ENCODE assay signal across 1 cellular context in the genomic region with DNA sequence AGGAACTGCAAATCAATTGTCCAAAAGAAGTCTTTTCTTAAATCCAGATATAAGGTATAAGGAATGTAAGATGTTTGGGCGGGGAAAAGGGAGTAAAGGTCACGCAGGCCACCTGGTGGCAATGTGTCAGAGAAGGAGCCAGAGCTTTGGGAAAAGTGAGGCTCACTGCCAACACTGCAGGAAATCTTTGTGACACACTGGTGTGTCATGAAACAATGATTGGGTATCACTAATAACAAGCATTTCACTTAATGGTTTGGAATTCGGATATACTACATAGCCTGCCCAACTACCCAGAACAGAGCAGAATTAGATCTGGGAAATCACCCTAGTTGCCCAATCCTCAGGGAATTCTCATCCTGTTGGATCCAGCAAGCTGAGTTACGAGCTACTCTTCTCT.
TF ChIP-seq lines count a peak whose summit lies in the region.

No MANE protein-coding gene starts in this region.

TF ChIP-seq in Ishikawa, 13 proteins besides CTCF, POLR2A, EP300 and RAD21 (continued from another document):
- TF ChIP-seq, protein P1, sequence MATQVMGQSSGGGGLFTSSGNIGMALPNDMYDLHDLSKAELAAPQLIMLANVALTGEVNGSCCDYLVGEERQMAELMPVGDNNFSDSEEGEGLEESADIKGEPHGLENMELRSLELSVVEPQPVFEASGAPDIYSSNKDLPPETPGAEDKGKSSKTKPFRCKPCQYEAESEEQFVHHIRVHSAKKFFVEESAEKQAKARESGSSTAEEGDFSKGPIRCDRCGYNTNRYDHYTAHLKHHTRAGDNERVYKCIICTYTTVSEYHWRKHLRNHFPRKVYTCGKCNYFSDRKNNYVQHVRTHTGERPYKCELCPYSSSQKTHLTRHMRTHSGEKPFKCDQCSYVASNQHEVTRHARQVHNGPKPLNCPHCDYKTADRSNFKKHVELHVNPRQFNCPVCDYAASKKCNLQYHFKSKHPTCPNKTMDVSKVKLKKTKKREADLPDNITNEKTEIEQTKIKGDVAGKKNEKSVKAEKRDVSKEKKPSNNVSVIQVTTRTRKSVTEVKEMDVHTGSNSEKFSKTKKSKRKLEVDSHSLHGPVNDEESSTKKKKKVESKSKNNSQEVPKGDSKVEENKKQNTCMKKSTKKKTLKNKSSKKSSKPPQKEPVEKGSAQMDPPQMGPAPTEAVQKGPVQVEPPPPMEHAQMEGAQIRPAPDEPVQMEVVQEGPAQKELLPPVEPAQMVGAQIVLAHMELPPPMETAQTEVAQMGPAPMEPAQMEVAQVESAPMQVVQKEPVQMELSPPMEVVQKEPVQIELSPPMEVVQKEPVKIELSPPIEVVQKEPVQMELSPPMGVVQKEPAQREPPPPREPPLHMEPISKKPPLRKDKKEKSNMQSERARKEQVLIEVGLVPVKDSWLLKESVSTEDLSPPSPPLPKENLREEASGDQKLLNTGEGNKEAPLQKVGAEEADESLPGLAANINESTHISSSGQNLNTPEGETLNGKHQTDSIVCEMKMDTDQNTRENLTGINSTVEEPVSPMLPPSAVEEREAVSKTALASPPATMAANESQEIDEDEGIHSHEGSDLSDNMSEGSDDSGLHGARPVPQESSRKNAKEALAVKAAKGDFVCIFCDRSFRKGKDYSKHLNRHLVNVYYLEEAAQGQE (IDR thresholded peaks at IDR 0.05; ENCODE audit: low read depth) = no peak
- TF ChIP-seq EGR1 (IDR thresholded peaks at IDR 0.05) (no peak), NFIC (IDR thresholded peaks at IDR 0.05) (peak; percentile 85), TEAD4 (IDR thresholded peaks at IDR 0.05) (peak; percentile 75), CEBPB (IDR thresholded peaks at IDR 0.05) (peak; percentile 76)
- TF ChIP-seq, protein P2, sequence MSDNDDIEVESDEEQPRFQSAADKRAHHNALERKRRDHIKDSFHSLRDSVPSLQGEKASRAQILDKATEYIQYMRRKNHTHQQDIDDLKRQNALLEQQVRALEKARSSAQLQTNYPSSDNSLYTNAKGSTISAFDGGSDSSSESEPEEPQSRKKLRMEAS (IDR thresholded peaks at IDR 0.05) = peak; percentile 31; the same call in 1 of the 2 replicates
